Comparison of ENCODE assay signal across 8 cellular contexts in genomic region chr19:14372384-14373077, GRCh38. TPM values are rescaled to one million over a fixed set of nuclear protein-coding genes. Genes with fewer than 3 reads are reported as not detected.
DNase-seq lines count a peak whose midpoint lies in the region; ATAC-seq and TF ChIP-seq lines count a peak whose summit lies in the region.
"Not testable (repeated sequence)": the region's sequence is repeated elsewhere in the genome, so short reads cannot be mapped to it uniquely, and the experiment has no call there.

No MANE protein-coding gene starts in this region.

- not testable (repeated sequence) for H3K18ac ChIP-seq in mesendoderm (ENCODE audit: low read length)

- not testable (repeated sequence) for ATAC-seq in activated CD4-positive, alpha-beta T cell treated with anti-CD3 and anti-CD28 coated beads for 36 hours

- H3K9ac ChIP-seq in mesendoderm (ENCODE audit: low read length), result not testable (repeated sequence)

- H2BK5ac ChIP-seq in mesendoderm (ENCODE audit: low read length), result not testable (repeated sequence)

- peaks cover 71% of the 10 kb centered on the region for H3K4me1 Mint-ChIP-seq in CD14-positive monocyte
- H3K4me1 Mint-ChIP-seq in activated CD4-positive, alpha-beta T cell treated with anti-CD3 and anti-CD28 coated beads for 36 hours, result peaks cover 68% of the 10 kb centered on the region
- peaks cover 55% of the 10 kb centered on the region for H3K4me1 Mint-ChIP-seq in activated T-helper 2 cell treated with anti-CD3 and anti-CD28 coated beads, Interferon-gamma antibody, Interleukin-2, Interleukin-4, amounts not matched to agents 10 μg/mL and 5 μg/mL and 100 μg/mL, durations not matched to agents 14 hours and 24 hours and 36 hours (ENCODE audit: low read depth)
- peaks cover 82% of the 10 kb centered on the region for H3K4me1 Mint-ChIP-seq in dendritic cell treated with granulocyte-macrophage colony-stimulating factor and Interleukin-4, amounts not matched to agents 40 ng/mL and 50 ng/mL, for 4 days (ENCODE audit: low read depth)
- peaks cover 83% of the 10 kb centered on the region for H3K4me1 Mint-ChIP-seq in stimulated activated naive CD8-positive, alpha-beta T cell treated with anti-CD3 and anti-CD28 coated beads, Interleukin-15, Interleukin-2, amounts not matched to agents 100 ng/mL and 50 ng/mL, for 24 hours (ENCODE audit: low read depth)

- not testable (repeated sequence) for H3K4me2 ChIP-seq in mesendoderm (ENCODE audit: low read length)

- H3K4me3 Mint-ChIP-seq in CD14-positive monocyte, result peak overlapping the region; percentile 42 to 56
- H3K4me3 Mint-ChIP-seq in activated CD4-positive, alpha-beta T cell treated with anti-CD3 and anti-CD28 coated beads for 36 hours, result peak overlapping the region; percentile 44
- H3K4me3 Mint-ChIP-seq in activated T-helper 2 cell treated with anti-CD3 and anti-CD28 coated beads, Interferon-gamma antibody, Interleukin-2, Interleukin-4, amounts not matched to agents 10 μg/mL and 5 μg/mL and 100 μg/mL, durations not matched to agents 14 hours and 24 hours and 36 hours (ENCODE audit: low read depth), result peak overlapping the region; percentile 52
- peak overlapping the region; percentile 34 for H3K4me3 Mint-ChIP-seq in dendritic cell treated with granulocyte-macrophage colony-stimulating factor and Interleukin-4, amounts not matched to agents 40 ng/mL and 50 ng/mL, for 4 days
- peak overlapping the region; percentile 53 for H3K4me3 Mint-ChIP-seq in stimulated activated naive CD8-positive, alpha-beta T cell treated with anti-CD3 and anti-CD28 coated beads, Interleukin-15, Interleukin-2, amounts not matched to agents 100 ng/mL and 50 ng/mL, for 24 hours

- H2AK5ac ChIP-seq in mesendoderm (ENCODE audit: low read length), result not testable (repeated sequence)

- peak overlapping the region; percentile 10 for H3K56ac ChIP-seq in mesendoderm (ENCODE audit: low read length)

- not testable (repeated sequence) for H4K8ac ChIP-seq in mesendoderm (ENCODE audit: low read depth, low read length)

- H3K36me3 Mint-ChIP-seq in CD14-positive monocyte; activated CD4-positive, alpha-beta T cell treated with anti-CD3 and anti-CD28 coated beads for 36 hours (ENCODE audit: low read depth); activated T-helper 2 cell treated with anti-CD3 and anti-CD28 coated beads, Interferon-gamma antibody, Interleukin-2, Interleukin-4, amounts not matched to agents 10 μg/mL and 5 μg/mL and 100 μg/mL, durations not matched to agents 14 hours and 24 hours and 36 hours (ENCODE audit: low read depth); dendritic cell treated with granulocyte-macrophage colony-stimulating factor and Interleukin-4, amounts not matched to agents 40 ng/mL and 50 ng/mL, for 4 days (ENCODE audit: low read depth); stimulated activated naive CD8-positive, alpha-beta T cell treated with anti-CD3 and anti-CD28 coated beads, Interleukin-15, Interleukin-2, amounts not matched to agents 100 ng/mL and 50 ng/mL, for 24 hours (ENCODE audit: low read depth): not testable (repeated sequence)

- not testable (repeated sequence) for H4K5ac ChIP-seq in mesendoderm (ENCODE audit: low read length)

- TF ChIP-seq CTCF in CD14-positive monocyte (IDR thresholded peaks at IDR 0.05), result not testable (repeated sequence)

- DNase-seq in CD14-positive monocyte (ENCODE audit: low spot score); activated CD4-positive, alpha-beta T cell treated with anti-CD3 and anti-CD28 coated beads for 36 hours; activated T-helper 2 cell treated with anti-CD3 and anti-CD28 coated beads, Interferon-gamma antibody, Interleukin-2, Interleukin-4, amounts not matched to agents 10 μg/mL and 5 μg/mL and 100 μg/mL, durations not matched to agents 14 hours and 24 hours and 36 hours (ENCODE audit: low spot score); mesendoderm: not testable (repeated sequence)
- DNase-seq in SIG-M5 treated with dmso at 0.1 percent for 504 hours (lab: John Stamatoyannopoulos, UW; ENCODE audit: unreplicated experiment), result peak; percentile 22

- not testable (repeated sequence) for H3K23ac ChIP-seq in mesendoderm (ENCODE audit: low read length)

- intact Hi-C loops in CD14-positive monocyte (cut with micrococcal nuclease), result loop anchor here in 1 of 2 donors (10.0 kb wide), 1 partner anchor 412 kb away; no protein-coding TSS in a partner anchor
- intact Hi-C loops in activated CD4-positive, alpha-beta T cell treated with anti-CD3 and anti-CD28 coated beads for 36 hours (cut with DNase I, micrococcal nuclease), result loop anchor here in 1 of 2 experiments (10.0 kb wide), 2 partner anchors 1092 to 1702 kb away; partner anchors contain the start of genes RASAL3 and TPM4
- intact Hi-C loops in activated T-helper 2 cell treated with anti-CD3 and anti-CD28 coated beads, Interferon-gamma antibody, Interleukin-2, Interleukin-4, amounts not matched to agents 10 μg/mL and 5 μg/mL and 100 μg/mL, durations not matched to agents 14 hours and 24 hours and 36 hours (cut with micrococcal nuclease); dendritic cell treated with granulocyte-macrophage colony-stimulating factor and Interleukin-4, amounts not matched to agents 40 ng/mL and 50 ng/mL, for 4 days (cut with micrococcal nuclease): not testable (repeated sequence)

- H3K27me3 Mint-ChIP-seq in CD14-positive monocyte (ENCODE audit: low read depth in 3 of 3); activated CD4-positive, alpha-beta T cell treated with anti-CD3 and anti-CD28 coated beads for 36 hours; activated T-helper 2 cell treated with anti-CD3 and anti-CD28 coated beads, Interferon-gamma antibody, Interleukin-2, Interleukin-4, amounts not matched to agents 10 μg/mL and 5 μg/mL and 100 μg/mL, durations not matched to agents 14 hours and 24 hours and 36 hours (ENCODE audit: low read depth); dendritic cell treated with granulocyte-macrophage colony-stimulating factor and Interleukin-4, amounts not matched to agents 40 ng/mL and 50 ng/mL, for 4 days; stimulated activated naive CD8-positive, alpha-beta T cell treated with anti-CD3 and anti-CD28 coated beads, Interleukin-15, Interleukin-2, amounts not matched to agents 100 ng/mL and 50 ng/mL, for 24 hours: not testable (repeated sequence)

- H3K4me1 ChIP-seq in mesendoderm (ENCODE audit: control insufficient read depth, low read depth, low read length), result not testable (repeated sequence)

- H3K36me3 ChIP-seq in KOPT-K1 (ENCODE audit: insufficient read depth, low read length); mesendoderm (ENCODE audit: control insufficient read depth, insufficient read depth, low read length): not testable (repeated sequence)

- not testable (repeated sequence) for H3K4me3 ChIP-seq in mesendoderm (ENCODE audit: low read length)

- not testable (repeated sequence) for H2BK120ac ChIP-seq in mesendoderm (ENCODE audit: low read depth, low read length)

- H3K79me1 ChIP-seq in mesendoderm (ENCODE audit: low read length), result not testable (repeated sequence)

- H3K27me3 ChIP-seq in mesendoderm (ENCODE audit: insufficient read depth, low read length, poor library complexity), result not testable (repeated sequence)

- WGBS in mesendoderm (ENCODE audit: extremely low coverage, insufficient coverage, low lambda C conversion rate), result 100% methylated on average over 1 of the region's 8 CpGs

- H3K4ac ChIP-seq in mesendoderm (ENCODE audit: low read depth, low read length), result not testable (repeated sequence)

- not testable (repeated sequence) for H3K9me3 Mint-ChIP-seq in CD14-positive monocyte; activated CD4-positive, alpha-beta T cell treated with anti-CD3 and anti-CD28 coated beads for 36 hours (ENCODE audit: low read depth); activated T-helper 2 cell treated with anti-CD3 and anti-CD28 coated beads, Interferon-gamma antibody, Interleukin-2, Interleukin-4, amounts not matched to agents 10 μg/mL and 5 μg/mL and 100 μg/mL, durations not matched to agents 14 hours and 24 hours and 36 hours; dendritic cell treated with granulocyte-macrophage colony-stimulating factor and Interleukin-4, amounts not matched to agents 40 ng/mL and 50 ng/mL, for 4 days; stimulated activated naive CD8-positive, alpha-beta T cell treated with anti-CD3 and anti-CD28 coated beads, Interleukin-15, Interleukin-2, amounts not matched to agents 100 ng/mL and 50 ng/mL, for 24 hours

- POLR2A ChIA-PET in activated CD4-positive, alpha-beta T cell treated with anti-CD3 and anti-CD28 coated beads for 36 hours (lab: Charles Lee), result interaction anchor here (1.9 kb wide), 1 partner anchor 9 kb away, joined by 5 read pairs; the partner anchor contains the start of gene ADGRE5

- H3K27ac ChIP-seq in KOPT-K1 (ENCODE audit: low read depth, low read length, poor library complexity, severe bottlenecking), result peak overlapping the region; percentile 58
- H3K27ac ChIP-seq in mesendoderm (ENCODE audit: low read depth, low read length), result not testable (repeated sequence)

- H3K27ac Mint-ChIP-seq in CD14-positive monocyte, result peak overlapping the region; percentile 91 to 98 (median 97)
- H3K27ac Mint-ChIP-seq in activated CD4-positive, alpha-beta T cell treated with anti-CD3 and anti-CD28 coated beads for 36 hours, result peak overlapping the region; percentile 100
- H3K27ac Mint-ChIP-seq in activated T-helper 2 cell treated with anti-CD3 and anti-CD28 coated beads, Interferon-gamma antibody, Interleukin-2, Interleukin-4, amounts not matched to agents 10 μg/mL and 5 μg/mL and 100 μg/mL, durations not matched to agents 14 hours and 24 hours and 36 hours, result peak overlapping the region; percentile 96
- peak overlapping the region; percentile 83 for H3K27ac Mint-ChIP-seq in dendritic cell treated with granulocyte-macrophage colony-stimulating factor and Interleukin-4, amounts not matched to agents 40 ng/mL and 50 ng/mL, for 4 days
- peak overlapping the region; percentile 97 for H3K27ac Mint-ChIP-seq in stimulated activated naive CD8-positive, alpha-beta T cell treated with anti-CD3 and anti-CD28 coated beads, Interleukin-15, Interleukin-2, amounts not matched to agents 100 ng/mL and 50 ng/mL, for 24 hours

- not testable (repeated sequence) for H3K9me3 ChIP-seq in KOPT-K1 (ENCODE audit: insufficient read depth, low read length, poor library complexity, severe bottlenecking)

- not testable (repeated sequence) for H3K79me2 ChIP-seq in mesendoderm (ENCODE audit: control insufficient read depth, insufficient read depth, low read length)

- H2BK15ac ChIP-seq in mesendoderm (replicated peaks; ENCODE audit: low read depth), result not testable (repeated sequence)

- CTCF ChIA-PET in activated CD4-positive, alpha-beta T cell treated with anti-CD3 and anti-CD28 coated beads for 36 hours (lab: Charles Lee), result interaction anchor here (1.2 to 2.2 kb wide), 3 partner anchors 9 to 100 kb away, joined by 4 to 11 read pairs (median 6); partner anchors contain the start of gene ADGRE5

RNA-seq across cellular contexts. Expression of gene ADGRE5, which starts 8.7 kb away (rescaled TPM):
- 100 to 1,000 TPM; 259 to 279 TPM for polyA plus RNA-seq in CD14-positive monocyte
- total RNA-seq in activated CD4-positive, alpha-beta T cell treated with anti-CD3 and anti-CD28 coated beads for 36 hours, result 100 to 1,000 TPM; 207 to 232 TPM
- total RNA-seq in activated T-helper 2 cell treated with anti-CD3 and anti-CD28 coated beads, Interferon-gamma antibody, Interleukin-2, Interleukin-4, amounts not matched to agents 10 μg/mL and 5 μg/mL and 100 μg/mL, durations not matched to agents 14 hours and 24 hours and 36 hours, result 177 and 183 TPM in 2 replicates
- polyA plus RNA-seq in mesendoderm (2013, experiment 1 of 2), result 1.4 TPM
- 1.7 TPM for polyA plus RNA-seq in mesendoderm (2013, experiment 2 of 2)

RNA-seq across cellular contexts. Expression of gene DDX39A, which starts 46.6 kb away (rescaled TPM):
- polyA plus RNA-seq in CD14-positive monocyte, result 10 to 100 TPM; 78.7 to 83.5 TPM
- total RNA-seq in activated CD4-positive, alpha-beta T cell treated with anti-CD3 and anti-CD28 coated beads for 36 hours, result 100 to 1,000 TPM; 168 to 185 TPM
- total RNA-seq in activated T-helper 2 cell treated with anti-CD3 and anti-CD28 coated beads, Interferon-gamma antibody, Interleukin-2, Interleukin-4, amounts not matched to agents 10 μg/mL and 5 μg/mL and 100 μg/mL, durations not matched to agents 14 hours and 24 hours and 36 hours, result 268 TPM in 2 replicates
- polyA plus RNA-seq in mesendoderm (2013, experiment 1 of 2), result 147 TPM
- polyA plus RNA-seq in mesendoderm (2013, experiment 2 of 2), result 152 TPM
